In the genomic region with DNA sequence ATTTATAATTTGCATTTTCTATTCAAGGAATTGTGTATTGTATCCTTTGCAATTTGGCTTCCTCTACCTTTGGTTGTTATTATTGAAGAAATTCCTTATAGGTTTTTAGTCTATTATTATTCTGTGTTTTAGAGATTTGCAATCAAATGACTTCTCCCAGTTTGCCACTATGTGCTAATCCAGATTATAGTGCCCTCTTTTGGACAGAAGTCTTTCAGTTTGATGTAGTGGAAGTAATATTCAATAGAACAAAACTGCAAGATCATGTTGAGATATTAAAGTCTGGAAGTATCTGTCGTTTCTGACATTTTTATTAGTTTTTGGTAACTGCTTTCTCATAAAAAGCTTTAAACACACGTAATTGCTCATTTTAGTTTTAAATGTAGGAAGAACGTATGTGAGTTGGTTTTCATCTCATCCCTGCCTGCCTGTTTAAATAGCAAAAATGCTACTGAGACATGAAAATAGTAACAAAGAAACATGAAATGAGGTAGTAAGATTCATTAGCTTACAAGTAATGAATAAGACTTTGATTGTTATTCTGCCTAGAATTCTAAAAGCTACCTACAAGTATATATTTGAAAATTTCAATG, we compare ENCODE assay signal across 9 cellular contexts.
DNase-seq lines count a peak whose midpoint lies in the region; ATAC-seq and TF ChIP-seq lines count a peak whose summit lies in the region.
"Had no signal": no experiment of that assay in that cellular context is flagged by ENCODE, and none has a peak within 500 bp of the region (broad histone marks: within the 10 kb centered on the region; RNA-seq: fewer than 3 reads in every experiment).

No MANE protein-coding gene starts in this region.

- H3K4me3 Mint-ChIP-seq in activated naive CD8-positive, alpha-beta T cell, result no peak overlapping the region
- H3K4me3 Mint-ChIP-seq in activated naive CD8-positive, alpha-beta T cell treated with anti-CD3 and anti-CD28 coated beads for 36 hours, result no peak overlapping the region
- H3K4me3 Mint-ChIP-seq in progenitor cell of endocrine pancreas (ENCODE audit: low read depth), result no peak overlapping the region
- H3K4me3 Mint-ChIP-seq: stimulated activated naive CD8-positive, alpha-beta T cell treated with anti-CD3 and anti-CD28 coated beads, Interleukin-15, Interleukin-2, amounts not matched to agents 100 ng/mL and 50 ng/mL, for 24 hours had no signal

- H3K4me3 ChIP-seq in OCI-LY3 (ENCODE audit: low read length) (no peak overlapping the region), esophagus squamous epithelium (no peak overlapping the region), thoracic aorta (no peak overlapping the region)

- intact Hi-C loops in esophagus squamous epithelium (cut with DNase I), result no loop called here

- no peaks in the 10 kb centered on the region for H3K27me3 Mint-ChIP-seq in activated naive CD8-positive, alpha-beta T cell
- H3K27me3 Mint-ChIP-seq in activated naive CD8-positive, alpha-beta T cell treated with anti-CD3 and anti-CD28 coated beads for 36 hours, result no peaks in the 10 kb centered on the region
- H3K27me3 Mint-ChIP-seq in progenitor cell of endocrine pancreas, result no peaks in the 10 kb centered on the region
- H3K27me3 Mint-ChIP-seq: stimulated activated naive CD8-positive, alpha-beta T cell treated with anti-CD3 and anti-CD28 coated beads, Interleukin-15, Interleukin-2, amounts not matched to agents 100 ng/mL and 50 ng/mL, for 24 hours had no signal

- WGBS in esophagus squamous epithelium, 2 donors, result 43 to 53% methylated on average over 3 of the region's 3 CpGs

- no peak overlapping the region for H3K4me2 ChIP-seq in OCI-LY3 (ENCODE audit: low read length)

- TF ChIP-seq POLR2A in esophagus squamous epithelium (IDR thresholded peaks at IDR 0.05), result no peak

- H3K4me1 Mint-ChIP-seq in activated naive CD8-positive, alpha-beta T cell (ENCODE audit: low read depth), result peaks cover 25% of the 10 kb centered on the region
- peaks cover 22% of the 10 kb centered on the region for H3K4me1 Mint-ChIP-seq in activated naive CD8-positive, alpha-beta T cell treated with anti-CD3 and anti-CD28 coated beads for 36 hours
- H3K4me1 Mint-ChIP-seq in progenitor cell of endocrine pancreas (ENCODE audit: low read depth), result peaks cover 3% of the 10 kb centered on the region

- H4K20me1 ChIP-seq in OCI-LY3 (ENCODE audit: insufficient read depth, low read length), result no peaks in the 10 kb centered on the region

- DNase-seq in activated naive CD8-positive, alpha-beta T cell treated with anti-CD3 and anti-CD28 coated beads for 36 hours, result no peak
- DNase-seq in esophagus squamous epithelium (lab: John Stamatoyannopoulos, UW), result no peak
- no peak for DNase-seq in thoracic aorta (ENCODE audit: low spot score)
- no peak for DNase-seq in progenitor cell of endocrine pancreas (ENCODE audit: low spot score, unreplicated experiment)
- no peak for DNase-seq in retina

- H3K79me2 ChIP-seq in OCI-LY3 (ENCODE audit: low read length), result no peaks in the 10 kb centered on the region

- TF ChIP-seq CTCF in OCI-LY3 (IDR thresholded peaks at IDR 0.05; ENCODE audit: low read depth, low read length), result peak; percentile 59
- TF ChIP-seq CTCF in esophagus squamous epithelium (IDR thresholded peaks at IDR 0.05), result peak; percentile 21 to 36 (median 29)
- peak; percentile 8 for TF ChIP-seq CTCF in thoracic aorta (IDR thresholded peaks at IDR 0.05)
- TF ChIP-seq CTCF in progenitor cell of endocrine pancreas (IDR thresholded peaks at IDR 0.05; ENCODE audit: unreplicated experiment), result no peak

- no peak for ATAC-seq in thoracic aorta (ENCODE audit: insufficient number of reproducible peaks, low FRiP score, low read depth)
- no peak for ATAC-seq in GM19324 (IDR thresholded peaks at IDR 0.05; ENCODE audit: low FRiP score, unreplicated experiment)

- H3K27me3 ChIP-seq in OCI-LY3 (ENCODE audit: low read depth, low read length) (no peaks in the 10 kb centered on the region), esophagus squamous epithelium (no peaks in the 10 kb centered on the region), thoracic aorta (replicated peaks; ENCODE audit: insufficient read depth) (no peaks in the 10 kb centered on the region)

- no peaks in the 10 kb centered on the region for H3K9me3 Mint-ChIP-seq in activated naive CD8-positive, alpha-beta T cell (ENCODE audit: low read depth)
- H3K9me3 Mint-ChIP-seq in activated naive CD8-positive, alpha-beta T cell treated with anti-CD3 and anti-CD28 coated beads for 36 hours, result no peaks in the 10 kb centered on the region
- no peaks in the 10 kb centered on the region for H3K9me3 Mint-ChIP-seq in progenitor cell of endocrine pancreas (ENCODE audit: low read depth)
- H3K9me3 Mint-ChIP-seq: stimulated activated naive CD8-positive, alpha-beta T cell treated with anti-CD3 and anti-CD28 coated beads, Interleukin-15, Interleukin-2, amounts not matched to agents 100 ng/mL and 50 ng/mL, for 24 hours had no signal

- H2AFZ ChIP-seq in OCI-LY3 (ENCODE audit: low read depth, low read length), result no peak overlapping the region

- peaks cover 52% of the 10 kb centered on the region for H3K36me3 ChIP-seq in OCI-LY3 (replicated peaks; ENCODE audit: low read depth, low read length)
- H3K36me3 ChIP-seq in esophagus squamous epithelium, result peaks cover 11 to 100% (median 14%) of the 10 kb centered on the region in 3 donors
- H3K36me3 ChIP-seq in thoracic aorta, result no peaks in the 10 kb centered on the region

- H3K9me3 ChIP-seq in OCI-LY3 (ENCODE audit: insufficient read depth, low read length), result no peaks in the 10 kb centered on the region
- H3K9me3 ChIP-seq in esophagus squamous epithelium, result no peaks in the 10 kb centered on the region
- no peaks in the 10 kb centered on the region for H3K9me3 ChIP-seq in thoracic aorta

- H3K27ac ChIP-seq in OCI-LY3 (ENCODE audit: low read length), result no peak overlapping the region
- H3K27ac ChIP-seq in esophagus squamous epithelium, result no peak overlapping the region
- H3K27ac ChIP-seq in thoracic aorta, result no peak overlapping the region

- no peaks in the 10 kb centered on the region for H3K4me1 ChIP-seq in OCI-LY3 (ENCODE audit: low read length)
- H3K4me1 ChIP-seq in esophagus squamous epithelium, result peaks cover 0 to 49% (median 16%) of the 10 kb centered on the region in 3 donors
- H3K4me1 ChIP-seq in thoracic aorta (ENCODE audit: control insufficient read depth in 1 of 2, low read depth in 2 of 2), result no peaks in the 10 kb centered on the region

- H3K9ac ChIP-seq in OCI-LY3 (ENCODE audit: low read length), result no peak overlapping the region

- H3K36me3 Mint-ChIP-seq in activated naive CD8-positive, alpha-beta T cell, result peaks cover 19% of the 10 kb centered on the region
- H3K36me3 Mint-ChIP-seq in activated naive CD8-positive, alpha-beta T cell treated with anti-CD3 and anti-CD28 coated beads for 36 hours, result peaks cover 17% of the 10 kb centered on the region
- no peaks in the 10 kb centered on the region for H3K36me3 Mint-ChIP-seq in progenitor cell of endocrine pancreas (ENCODE audit: insufficient read depth)

- H3K27ac Mint-ChIP-seq in activated naive CD8-positive, alpha-beta T cell, result peak overlapping the region; percentile 46
- H3K27ac Mint-ChIP-seq in activated naive CD8-positive, alpha-beta T cell treated with anti-CD3 and anti-CD28 coated beads for 36 hours, result no peak overlapping the region
- no peak overlapping the region for H3K27ac Mint-ChIP-seq in progenitor cell of endocrine pancreas
- H3K27ac Mint-ChIP-seq: stimulated activated naive CD8-positive, alpha-beta T cell treated with anti-CD3 and anti-CD28 coated beads, Interleukin-15, Interleukin-2, amounts not matched to agents 100 ng/mL and 50 ng/mL, for 24 hours had no signal
